In the genomic region with DNA sequence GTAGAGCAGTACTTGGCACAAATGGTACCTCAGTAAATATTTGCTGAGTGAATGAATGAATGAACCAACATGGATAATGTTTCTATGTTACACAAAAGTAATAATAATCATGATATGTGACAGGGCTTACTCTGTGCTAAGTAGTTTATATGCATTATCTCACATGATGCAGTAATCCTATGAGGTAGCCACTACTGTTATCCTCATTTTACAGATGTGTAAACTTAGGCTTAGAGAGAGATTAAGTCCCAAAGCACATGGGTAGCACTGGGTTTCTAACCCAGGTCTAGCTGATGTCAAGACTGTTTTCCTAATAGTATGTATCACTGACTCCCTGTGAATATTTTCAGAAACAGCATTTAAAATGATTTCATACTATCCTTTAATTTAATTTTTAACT, we compare ENCODE assay signal across 7 cellular contexts.
"Had no signal": no experiment of that assay in that cellular context is flagged by ENCODE, and none has a peak within 500 bp of the region (broad histone marks: within the 10 kb centered on the region; RNA-seq: fewer than 3 reads in every experiment).

No MANE protein-coding gene starts in this region.

- DNase-seq: H9, HCEC 1CT had no signal

- H3K4me3 ChIP-seq: GM23338 had no signal

- H3K27ac Mint-ChIP-seq: GM23338, H9, IgD-negative memory B cell had no signal

- H3K4me2 ChIP-seq: GM23338 had no signal

- H3K9me3 Mint-ChIP-seq: GM23338, IgD-negative memory B cell had no signal

- H2AFZ ChIP-seq: GM23338 had no signal

- FAIRE-seq: H1, H54, HTR-8/SVneo had no signal

- ATAC-seq: GM23338 had no signal

- H3K36me3 Mint-ChIP-seq: IgD-negative memory B cell had no signal

- H3K4me3 Mint-ChIP-seq: GM23338, H9, IgD-negative memory B cell had no signal
